1 cellular context compared by ENCODE assay signal in genomic region chr1:202010042-202011015, GRCh38.
TF ChIP-seq lines count a peak whose summit lies in the region.

TSS of gene ELF3 (plus strand) at chr1:202010587. CDS start at chr1:202011137, 550 bp downstream.

TF ChIP-seq in K562, 482 proteins besides CTCF, POLR2A, EP300 and RAD21 (continued from another document):
- TF ChIP-seq ZBTB40 (IDR thresholded peaks at IDR 0.05) (no peak), ZBTB40 (CRISPR knock-in tag; IDR thresholded peaks at IDR 0.05) (no peak), ZNF407 (IDR thresholded peaks at IDR 0.05; ENCODE audit: low read depth) (no peak), ETV5 (CRISPR knock-in tag; IDR thresholded peaks at IDR 0.05; ENCODE audit: low read depth) (no peak), NFYB (IDR thresholded peaks at IDR 0.05; ENCODE audit: extremely low read depth, insufficient read length) (no peak), CREB3 (tag; conservative IDR thresholded peaks at IDR 0.05; ENCODE audit: low read depth) (0 out of 2 replicates have a peak, but pooled peaks have one; percentile 2), ZBTB33 (CRISPR knock-in tag; IDR thresholded peaks at IDR 0.05) (peak; percentile 80), STAG1 (CRISPR knock-in tag; IDR thresholded peaks at IDR 0.05; ENCODE audit: borderline replicate concordance) (0 out of 2 replicates have a peak, but pooled peaks have one; percentile 16), TFAP4 (CRISPR knock-in tag; IDR thresholded peaks at IDR 0.05; ENCODE audit: borderline replicate concordance) (peak; percentile 7; the same call in 1 of the 2 replicates)
